Comparison of ENCODE assay signal across 16 cellular contexts in the genomic region with DNA sequence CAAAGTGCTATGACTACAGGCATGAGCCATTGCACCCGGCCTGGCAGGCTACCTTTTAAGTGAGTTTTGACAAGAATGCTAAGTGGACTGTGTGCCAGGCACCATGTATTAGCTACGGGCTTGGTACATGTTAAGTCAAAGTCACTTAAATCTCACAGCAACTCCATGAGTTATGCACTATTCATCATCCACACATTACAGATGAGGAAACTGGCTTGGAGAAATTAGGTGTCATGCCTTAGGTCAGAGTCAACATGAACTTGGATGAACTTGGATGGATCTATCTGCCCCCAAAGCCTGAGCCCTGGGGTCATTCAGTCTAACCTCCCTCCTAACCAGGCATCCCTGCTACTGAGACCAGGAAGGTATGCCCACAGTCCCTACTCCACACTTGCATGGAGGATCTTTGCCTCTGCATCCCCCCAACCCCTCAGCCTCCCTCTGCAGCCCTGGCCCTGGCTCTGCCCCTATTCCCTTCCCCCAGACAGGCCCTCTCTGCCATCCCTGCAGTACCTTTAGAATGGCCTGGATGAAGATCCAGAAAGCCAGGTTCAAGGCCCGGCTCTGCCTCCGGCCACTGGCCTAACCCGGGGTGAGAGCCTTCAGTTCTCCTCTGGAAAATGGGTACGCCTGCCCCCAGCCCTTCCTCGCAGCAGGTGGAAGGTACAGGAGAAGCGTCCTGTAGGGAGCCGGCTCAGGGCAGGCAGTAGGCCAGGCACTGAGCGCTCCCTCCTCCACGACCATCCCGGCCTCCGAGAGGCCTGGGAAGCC. TPM values are rescaled to one million over a fixed set of nuclear protein-coding genes. Genes with fewer than 3 reads are reported as not detected.
DNase-seq lines count a peak whose midpoint lies in the region; ATAC-seq, FAIRE-seq and TF ChIP-seq lines count a peak whose summit lies in the region.
"Had no signal": no experiment of that assay in that cellular context is flagged by ENCODE, and none has a peak within 500 bp of the region (broad histone marks: within the 10 kb centered on the region; RNA-seq: fewer than 3 reads in every experiment).

No MANE protein-coding gene starts in this region.

- DNase-seq in breast epithelium (ENCODE audit: low spot score in 2 of 2): peak in 1 of 2 donors; percentile 25
- DNase-seq in mammary epithelial cell: no peak
- peak; percentile 76 for DNase-seq in bronchial epithelial cell (ENCODE audit: low read depth)
- peak; percentile 21 to 35 for DNase-seq in aorta
- DNase-seq in GM19238 (ENCODE audit: insufficient read length, low spot score): no peak
- DNase-seq in testis: no peak
- no peak for DNase-seq in GM03348 (ENCODE audit: low spot score)
- DNase-seq: NCI-H446 treated with DMSO at 0.1 percent for 48 hours, Peyer's patch, SHP77 treated with DMSO at 0.1 percent for 48 hours had no signal

- no peaks in the 10 kb centered on the region for H3K4me1 ChIP-seq in breast epithelium
- H3K4me1 ChIP-seq in mammary epithelial cell (ENCODE audit: insufficient read depth, low read length): peaks cover 15% of the 10 kb centered on the region
- H3K4me1 ChIP-seq in iPS-15b (ENCODE audit: control insufficient read depth, insufficient read depth, low read length): peaks cover 6% of the 10 kb centered on the region
- no peaks in the 10 kb centered on the region for H3K4me1 ChIP-seq in aorta (ENCODE audit: control insufficient read depth in 1 of 2, insufficient read depth in 2 of 2, low read length in 2 of 2)
- peaks cover 16% of the 10 kb centered on the region for H3K4me1 ChIP-seq in testis

- H3K79me2 ChIP-seq in mammary epithelial cell (ENCODE audit: insufficient read depth, low read length): no peaks in the 10 kb centered on the region

- TF ChIP-seq CTCF in breast epithelium (IDR thresholded peaks at IDR 0.05): no peak
- no peak for TF ChIP-seq CTCF in mammary epithelial cell (conservative IDR thresholded peaks at IDR 0.05 in 1 of 2, IDR thresholded peaks at IDR 0.05 in 1 of 2; ENCODE audit: extremely low read depth in 1 of 2, insufficient read depth in 1 of 2, low read depth in 1 of 2, low read length in 2 of 2)
- no peak for TF ChIP-seq CTCF in bronchial epithelial cell (IDR thresholded peaks at IDR 0.05; ENCODE audit: insufficient read depth, low read length, severe bottlenecking)
- no peak for TF ChIP-seq CTCF in testis (IDR thresholded peaks at IDR 0.05)

- H3K27me3 ChIP-seq in breast epithelium: peaks cover 0 to 48% of the 10 kb centered on the region in 2 donors
- H3K27me3 ChIP-seq in mammary epithelial cell (ENCODE audit: insufficient read depth, low read length): no peaks in the 10 kb centered on the region
- no peaks in the 10 kb centered on the region for H3K27me3 ChIP-seq in bronchial epithelial cell (ENCODE audit: control insufficient read depth, insufficient read depth, low read length)
- peaks cover 31% of the 10 kb centered on the region for H3K27me3 ChIP-seq in iPS-15b (ENCODE audit: control insufficient read depth, insufficient read depth, low read length)
- H3K27me3 ChIP-seq in aorta (ENCODE audit: control insufficient read depth in 1 of 2, insufficient read depth in 2 of 2, low read length in 1 of 2): no peaks in the 10 kb centered on the region
- no peaks in the 10 kb centered on the region for H3K27me3 ChIP-seq in testis

- WGBS in mammary epithelial cell (ENCODE audit: low coverage, missing lambda C conversion rate): 73% methylated on average over 1 of the region's 13 CpGs
- WGBS in aorta, 2 donors: 87 to 91% methylated on average over 13 of the region's 13 CpGs
- 53 to 88% methylated on average over 8 to 13 of the region's 13 CpGs for WGBS in testis, 2 donors

- H3K36me3 ChIP-seq in breast epithelium (no peaks in the 10 kb centered on the region), mammary epithelial cell (ENCODE audit: insufficient read depth, low read length) (no peaks in the 10 kb centered on the region), bronchial epithelial cell (ENCODE audit: control insufficient read depth, insufficient read depth, low read length) (no peaks in the 10 kb centered on the region), iPS-15b (ENCODE audit: control insufficient read depth, insufficient read depth, low read length) (peaks cover 3% of the 10 kb centered on the region), aorta (ENCODE audit: control insufficient read depth in 1 of 2, insufficient read depth in 2 of 2, low read length in 1 of 2) (no peaks in the 10 kb centered on the region), testis (ENCODE audit: low read depth, missing control alignments) (no peaks in the 10 kb centered on the region)
- H3K36me3 ChIP-seq: Peyer's patch had no signal

- H2AFZ ChIP-seq in mammary epithelial cell (ENCODE audit: low read depth, low read length): no peak overlapping the region

- H3K4me2 ChIP-seq in mammary epithelial cell (ENCODE audit: insufficient read depth, low read depth, low read length): no peak overlapping the region

- peak; percentile 82 for FAIRE-seq in bronchial epithelial cell (lab: Jason Lieb, UNC)
- FAIRE-seq: A204.1, GM12892 had no signal

- H3K9me3 ChIP-seq in breast epithelium (no peaks in the 10 kb centered on the region), mammary epithelial cell (replicated peaks; ENCODE audit: insufficient read depth, low read length) (no peaks in the 10 kb centered on the region), iPS-15b (ENCODE audit: control insufficient read depth, insufficient read depth, low read length) (no peaks in the 10 kb centered on the region), aorta (ENCODE audit: control insufficient read depth, low read length) (no peaks in the 10 kb centered on the region), testis (no peaks in the 10 kb centered on the region)
- H3K9me3 ChIP-seq: Peyer's patch had no signal

- intact Hi-C loops in breast epithelium (cut with DNase I; ENCODE audit: low total_unique reads): no loop called here
- intact Hi-C loops in mammary epithelial cell (cut with micrococcal nuclease): no loop called here
- intact Hi-C loops in aorta (cut with DNase I): no loop called here
- intact Hi-C loops in testis (cut with DNase I; ENCODE audit: low total_unique reads): no loop called here

- H3K4me3 ChIP-seq in breast epithelium: no peak overlapping the region
- H3K4me3 ChIP-seq in mammary epithelial cell (replicated peaks in 1 of 3; ENCODE audit: insufficient read depth in 1 of 3, low read depth in 2 of 3, low read length in 3 of 3): no peak overlapping the region
- H3K4me3 ChIP-seq in bronchial epithelial cell (ENCODE audit: low read depth, low read length): no peak overlapping the region
- H3K4me3 ChIP-seq in iPS-15b (ENCODE audit: low read depth, low read length): peak overlapping the region; percentile 13
- H3K4me3 ChIP-seq in aorta (ENCODE audit: low read length in 2 of 2): no peak overlapping the region
- H3K4me3 ChIP-seq in testis: peak overlapping the region in 1 of 2 donors; percentile 27
- H3K4me3 ChIP-seq: Peyer's patch had no signal

- dilution Hi-C loops in mammary epithelial cell (cut with HindIII; ENCODE audit: low sequenced_read_pairs): no loop called here

- CTCF ChIA-PET in mammary epithelial cell (lab: Charles Lee; ENCODE audit: low non-redundant PET): interaction anchor here (0.6 kb wide), 1 partner anchor 16 kb away, joined by 13 read pairs; no protein-coding TSS in a partner anchor

- H3K27ac ChIP-seq in breast epithelium (peak overlapping the region; percentile 55 to 62), mammary epithelial cell (ENCODE audit: insufficient read depth, low read depth, low read length) (no peak overlapping the region), aorta (ENCODE audit: low read depth in 1 of 2, low read length in 2 of 2) (no peak overlapping the region), testis (no peak overlapping the region)
- H3K27ac ChIP-seq: C4-2B, Peyer's patch had no signal

- in situ Hi-C loops in mammary epithelial cell (cut with MboI; ENCODE audit: low sequenced_read_pairs in 2 of 2): no loop called here

- no peaks in the 10 kb centered on the region for H4K20me1 ChIP-seq in mammary epithelial cell (ENCODE audit: insufficient read depth, low read length)

- H3K9ac ChIP-seq in mammary epithelial cell (ENCODE audit: insufficient read depth, low read length) (no peak overlapping the region), iPS-15b (ENCODE audit: low read depth, low read length) (no peak overlapping the region)

- TF ChIP-seq POLR2A in breast epithelium (IDR thresholded peaks at IDR 0.05) (no peak), testis (IDR thresholded peaks at IDR 0.05) (no peak)

- ATAC-seq in aorta (ENCODE audit: low FRiP score): no peak

- no TSS peak for BruUV-seq in mammary epithelial cell (replicated peaks; lab: Mats Ljungman, UMichigan)

RNA-seq across cellular contexts. Expression of a gene that starts 0.7 kb away (rescaled TPM):
- total RNA-seq in breast epithelium (1 to 10 TPM in 2 of 3 donors, not detected in 1; 2.6 to 2.9 TPM), mammary epithelial cell (under 1 TPM; 0.50 to 0.52 TPM), bronchial epithelial cell (0.38 TPM in 1 of 2 replicates, not detected in the other), aorta (not detected), testis (under 1 TPM; 0.31 to 0.74 TPM)
- polyA plus RNA-seq in mammary epithelial cell (0.10 TPM), aorta (not detected), testis (ENCODE audit: insufficient read depth, low read depth, low replicate concordance) (1.5 TPM)
- not detected for polyA minus RNA-seq in mammary epithelial cell
- total RNA-seq: H4, LHCN-M2, Peyer's patch had no signal

RNA-seq across cellular contexts. Expression of a gene that starts 34.3 kb away (rescaled TPM):
- total RNA-seq in breast epithelium: 100 to 1,000 TPM; 157 to 206 (median 162) TPM
- 100 to 1,000 TPM; 124 to 213 TPM for total RNA-seq in mammary epithelial cell
- polyA plus RNA-seq in mammary epithelial cell: 325 TPM
- polyA minus RNA-seq in mammary epithelial cell: 183 TPM
- total RNA-seq in bronchial epithelial cell: 275 and 335 TPM in 2 replicates
- 10 to 100 TPM; 75.9 to 83.5 TPM for total RNA-seq in aorta
- 100 to 1,000 TPM in 1 of 2 donors, 10 to 100 TPM in 1; 96.8 to 153 TPM for polyA plus RNA-seq in aorta
- total RNA-seq in testis: 100 to 1,000 TPM; 156 to 188 TPM
- polyA plus RNA-seq in testis (ENCODE audit: insufficient read depth, low read depth, low replicate concordance): 310 TPM

RNA-seq across cellular contexts. Expression of a gene that starts 57.6 kb away (rescaled TPM):
- total RNA-seq in breast epithelium (not detected), mammary epithelial cell (not detected), bronchial epithelial cell (not detected in 2 replicates), aorta (not detected), testis (10 to 100 TPM; 43.5 to 65.2 TPM)
- polyA plus RNA-seq in mammary epithelial cell (not detected), aorta (not detected), testis (ENCODE audit: insufficient read depth, low read depth, low replicate concordance) (28.7 TPM)
- polyA minus RNA-seq in mammary epithelial cell: not detected
- total RNA-seq: H4, LHCN-M2 had no signal

Comparison
In these comparisons a context has a peak if more than half of its experiments do, and no peak if none do; other contexts are left out.
1. H3K27ac ChIP-seq: peak in breast epithelium (2 of 2); none in mammary epithelial cell (single experiment), aorta (0 of 2) and testis (0 of 2).
2. DNase-seq: peak in bronchial epithelial cell (single experiment) and aorta (2 of 2); none in mammary epithelial cell (single experiment), GM19238 (single experiment), testis (single experiment) and GM03348 (single experiment).
3. RNA of a gene that starts 57.6 kb away (total RNA-seq): 43.5 to 65.2 TPM in testis; not detected in mammary epithelial cell, not detected in breast epithelium, not detected in bronchial epithelial cell and not detected in aorta; every median in the first group is over 10 times any median in the second.